In genomic region chr2:30984141-30984540, GRCh38 we compare ENCODE assay signal across 22 cellular contexts.
"Had no signal": no experiment of that assay in that cellular context is flagged by ENCODE, and none has a peak within 500 bp of the region (broad histone marks: within the 10 kb centered on the region; RNA-seq: fewer than 3 reads in every experiment).

No MANE protein-coding gene starts in this region.

- H3K4me1 Mint-ChIP-seq: activated CD4-positive, alpha-beta memory T cell treated with anti-CD3 and anti-CD28 coated beads, Interleukin-2, amount 10 ng/mL, durations not matched to agents 7 days and 5 days; activated naive CD4-positive, alpha-beta T cell treated with anti-CD3 and anti-CD28 coated beads, Interleukin-2, amount 10 ng/mL, durations not matched to agents 7 days and 5 days; activated naive CD8-positive, alpha-beta T cell treated with anti-CD3 and anti-CD28 coated beads for 36 hours had no signal

- DNase-seq: activated CD4-positive, alpha-beta memory T cell treated with anti-CD3 and anti-CD28 coated beads, Interleukin-2, amount 10 ng/mL, durations not matched to agents 7 days and 5 days; activated CD4-positive, alpha-beta T cell treated with anti-CD3 and anti-CD28 coated beads, Interleukin-2, amount 50 U/mL, for 1 hour; activated CD4-positive, CD25-positive, alpha-beta regulatory T cell; activated gamma-delta T cell treated with Interleukin-2 at 50 U/mL for 16 hours; activated naive CD4-positive, alpha-beta T cell treated with anti-CD3 and anti-CD28 coated beads, Interleukin-2, amount 10 ng/mL, durations not matched to agents 7 days and 5 days; activated naive CD8-positive, alpha-beta T cell treated with anti-CD3 and anti-CD28 coated beads for 36 hours; activated T-cell treated with anti-CD3 and anti-CD28 coated beads for 4 hours; activated T-cell treated with anti-CD3 and anti-CD28 coated beads, Interleukin-2, amount 50 U/mL, for 72 hours; IMR-90; Kasumi-1; KBM-7; NCI-H1048; NCI-H146; NCI-H187 treated with DMSO at 0.1 percent for 48 hours; NCI-H2081 treated with DMSO at 0.1 percent for 48 hours; NCI-H446; NCI-H524; PC-3; SK-N-SH; T-helper 1 cell had no signal

- H3K27me3 Mint-ChIP-seq: activated CD4-positive, alpha-beta memory T cell treated with anti-CD3 and anti-CD28 coated beads, Interleukin-2, amount 10 ng/mL, durations not matched to agents 7 days and 5 days; activated naive CD8-positive, alpha-beta T cell treated with anti-CD3 and anti-CD28 coated beads for 36 hours had no signal

- H3K9me3 Mint-ChIP-seq: activated CD4-positive, alpha-beta memory T cell treated with anti-CD3 and anti-CD28 coated beads, Interleukin-2, amount 10 ng/mL, durations not matched to agents 7 days and 5 days; activated naive CD4-positive, alpha-beta T cell treated with anti-CD3 and anti-CD28 coated beads, Interleukin-2, amount 10 ng/mL, durations not matched to agents 7 days and 5 days; activated naive CD8-positive, alpha-beta T cell treated with anti-CD3 and anti-CD28 coated beads for 36 hours; activated T-cell treated with anti-CD3 and anti-CD28 coated beads, Interleukin-2, amount 50 U/mL, for 72 hours; activated T-helper 2 cell treated with anti-CD3 and anti-CD28 coated beads, Interferon-gamma antibody, Interleukin-2, Interleukin-4, amounts not matched to agents 10 μg/mL and 5 μg/mL and 100 μg/mL, durations not matched to agents 14 hours and 24 hours and 36 hours had no signal

- ATAC-seq: activated T-cell treated with anti-CD3 and anti-CD28 coated beads, Interleukin-2, amount 50 U/mL, for 72 hours; PC-3 had no signal

- H3K9me3 ChIP-seq: SK-N-SH had no signal

- H3K4me3 Mint-ChIP-seq: activated CD4-positive, alpha-beta memory T cell treated with anti-CD3 and anti-CD28 coated beads, Interleukin-2, amount 10 ng/mL, durations not matched to agents 7 days and 5 days; activated naive CD4-positive, alpha-beta T cell treated with anti-CD3 and anti-CD28 coated beads, Interleukin-2, amount 10 ng/mL, durations not matched to agents 7 days and 5 days; activated naive CD8-positive, alpha-beta T cell treated with anti-CD3 and anti-CD28 coated beads for 36 hours; activated T-cell treated with anti-CD3 and anti-CD28 coated beads, Interleukin-2, amount 50 U/mL, for 72 hours had no signal

- H3K36me3 Mint-ChIP-seq: activated naive CD4-positive, alpha-beta T cell treated with anti-CD3 and anti-CD28 coated beads, Interleukin-2, amount 10 ng/mL, durations not matched to agents 7 days and 5 days; activated naive CD8-positive, alpha-beta T cell treated with anti-CD3 and anti-CD28 coated beads for 36 hours had no signal

- H3K27ac ChIP-seq: VCaP had no signal

- H3K27ac Mint-ChIP-seq: activated CD4-positive, alpha-beta memory T cell treated with anti-CD3 and anti-CD28 coated beads, Interleukin-2, amount 10 ng/mL, durations not matched to agents 7 days and 5 days; activated naive CD4-positive, alpha-beta T cell treated with anti-CD3 and anti-CD28 coated beads, Interleukin-2, amount 10 ng/mL, durations not matched to agents 7 days and 5 days; activated naive CD8-positive, alpha-beta T cell treated with anti-CD3 and anti-CD28 coated beads for 36 hours; activated T-cell treated with anti-CD3 and anti-CD28 coated beads, Interleukin-2, amount 50 U/mL, for 72 hours; activated T-helper 2 cell treated with anti-CD3 and anti-CD28 coated beads, Interferon-gamma antibody, Interleukin-2, Interleukin-4, amounts not matched to agents 10 μg/mL and 5 μg/mL and 100 μg/mL, durations not matched to agents 14 hours and 24 hours and 36 hours had no signal
